8 cellular contexts compared by ENCODE assay signal in the genomic region with DNA sequence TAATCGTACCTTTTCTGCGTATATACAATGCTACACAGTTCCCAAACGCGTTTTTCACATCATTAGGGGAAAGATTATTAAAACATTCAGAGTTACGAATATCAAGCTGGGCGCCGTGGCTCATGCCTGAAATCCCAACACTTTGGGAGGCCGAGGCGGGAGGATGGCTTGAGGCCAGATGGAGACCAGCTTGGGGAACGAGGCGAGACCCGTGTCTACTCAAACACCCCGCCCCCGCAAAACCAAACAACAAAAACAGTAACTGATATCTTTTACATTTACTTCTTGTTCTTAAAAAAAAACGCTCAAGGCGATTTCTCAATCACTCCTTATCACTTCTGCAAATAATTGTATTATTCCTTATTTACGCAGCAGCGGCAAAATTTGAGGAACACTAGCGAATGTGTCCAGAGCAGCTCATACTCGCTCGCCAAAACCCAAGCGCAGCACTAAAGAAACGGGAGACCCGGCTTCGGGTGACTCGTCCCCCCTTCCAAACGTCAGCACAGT. TPM values are rescaled to one million over a fixed set of nuclear protein-coding genes. Genes with fewer than 3 reads are reported as not detected.
DNase-seq lines count a peak whose midpoint lies in the region; TF ChIP-seq lines count a peak whose summit lies in the region.

No MANE protein-coding gene starts in this region.

- H3K4me1 ChIP-seq in BLaER1: peaks cover 34% of the 10 kb centered on the region
- H3K4me1 ChIP-seq in OCI-LY1 (ENCODE audit: insufficient read depth, low read length, severe bottlenecking): peaks cover 30% of the 10 kb centered on the region

- H3K4me3 ChIP-seq in BLaER1 (peak overlapping the region; percentile 89), OCI-LY1 (ENCODE audit: low read depth, low read length, poor library complexity, severe bottlenecking) (peak overlapping the region; percentile 76), epithelial cell of esophagus (ENCODE audit: low read length) (peak overlapping the region; percentile 90), neural cell (ENCODE audit: low read length) (peak overlapping the region; percentile 91)

- H3K4me2 ChIP-seq in BLaER1 (peak overlapping the region; percentile 70), OCI-LY1 (ENCODE audit: low read length) (peak overlapping the region; percentile 94), neural cell (ENCODE audit: low read length) (peak overlapping the region; percentile 52)

- H3K9me2 ChIP-seq in OCI-LY1 (ENCODE audit: low read depth, low read length) (no peaks in the 10 kb centered on the region), neural cell (ENCODE audit: insufficient read depth, low read length) (no peaks in the 10 kb centered on the region)

- peak overlapping the region; percentile 98 for H3K9ac ChIP-seq in BLaER1
- H3K9ac ChIP-seq in OCI-LY1 (ENCODE audit: low read length): peak overlapping the region; percentile 78
- H3K9ac ChIP-seq in neural cell (ENCODE audit: low read length): peak overlapping the region; percentile 96

- H2AFZ ChIP-seq in OCI-LY1 (ENCODE audit: low read length): no peak overlapping the region
- H2AFZ ChIP-seq in neural cell (ENCODE audit: low read depth, low read length): peak overlapping the region; percentile 61

- H4K20me1 ChIP-seq in BLaER1: peaks cover 56% of the 10 kb centered on the region
- no peaks in the 10 kb centered on the region for H4K20me1 ChIP-seq in OCI-LY1 (ENCODE audit: insufficient read depth, low read length)
- H4K20me1 ChIP-seq in neural cell (ENCODE audit: insufficient read depth): no peaks in the 10 kb centered on the region

- no peaks in the 10 kb centered on the region for H3K27me3 ChIP-seq in BLaER1
- no peaks in the 10 kb centered on the region for H3K27me3 ChIP-seq in OCI-LY1 (ENCODE audit: insufficient read depth, low read length)
- no peaks in the 10 kb centered on the region for H3K27me3 ChIP-seq in neural cell (ENCODE audit: insufficient read depth, low read depth, low read length)

- H3K9me3 ChIP-seq in BLaER1 (no peaks in the 10 kb centered on the region), OCI-LY1 (ENCODE audit: low read length) (no peaks in the 10 kb centered on the region), neural cell (ENCODE audit: low read length) (no peaks in the 10 kb centered on the region)

- no peak for TF ChIP-seq RAD21 in neural cell (conservative IDR thresholded peaks at IDR 0.05)

- H3K79me2 ChIP-seq in OCI-LY1 (ENCODE audit: insufficient read depth, low read length): peaks cover 49% of the 10 kb centered on the region
- H3K79me2 ChIP-seq in neural cell (replicated peaks; ENCODE audit: insufficient read depth, low read length): peaks cover 31% of the 10 kb centered on the region

- TF ChIP-seq CTCF in OCI-LY1 (IDR thresholded peaks at IDR 0.05; ENCODE audit: low read length): no peak
- TF ChIP-seq CTCF in epithelial cell of esophagus (IDR thresholded peaks at IDR 0.05; ENCODE audit: insufficient read depth, low read depth, low read length, missing control alignments): no peak
- no peak for TF ChIP-seq CTCF in neural cell (IDR thresholded peaks at IDR 0.05; ENCODE audit: poor library complexity, severe bottlenecking)

- DNase-seq in epithelial cell of esophagus (ENCODE audit: low read depth) (no peak), middle frontal gyrus (ENCODE audit: extremely low spot score, low spot score) (no peak), RPMI8226 (no peak), retina (no peak), NCI-H526 treated with DMSO at 0.1 percent for 48 hours (lab: John Stamatoyannopoulos, UW) (no peak)

- H3F3A ChIP-seq in OCI-LY1 (ENCODE audit: insufficient read depth, low read length) (peaks cover 7% of the 10 kb centered on the region), neural cell (ENCODE audit: insufficient read depth, low read length, poor library complexity, severe bottlenecking) (peaks cover 4% of the 10 kb centered on the region)

- H3K36me3 ChIP-seq in BLaER1 (peaks cover 31% of the 10 kb centered on the region), OCI-LY1 (ENCODE audit: insufficient read depth, low read length) (peaks cover 23% of the 10 kb centered on the region), neural cell (ENCODE audit: insufficient read depth, low read length) (peaks cover 8% of the 10 kb centered on the region)

- TF ChIP-seq EP300 in neural cell (conservative IDR thresholded peaks at IDR 0.05; ENCODE audit: poor library complexity, severe bottlenecking): no peak

- H3K27ac ChIP-seq in BLaER1 (peak overlapping the region; percentile 94; the same call in 1 of the 2 replicates), OCI-LY1 (ENCODE audit: low read depth, low read length, poor library complexity, severe bottlenecking) (no peak overlapping the region), neural cell (ENCODE audit: low read length) (peak overlapping the region; percentile 96)

TF ChIP-seq in neural cell, 6 proteins besides CTCF, POLR2A, EP300 and RAD21:
- no peak for TF ChIP-seq MXI1 (conservative IDR thresholded peaks at IDR 0.05; ENCODE audit: poor library complexity, severe bottlenecking)
- TF ChIP-seq POLR2AphosphoS5 (IDR thresholded peaks at IDR 0.05): no peak
- TF ChIP-seq EZH2 (IDR thresholded peaks at IDR 0.05; ENCODE audit: borderline replicate concordance, insufficient read depth, low read length, poor library complexity, severe bottlenecking): no peak
- TF ChIP-seq SMC3 (conservative IDR thresholded peaks at IDR 0.05; ENCODE audit: poor library complexity): no peak
- no peak for TF ChIP-seq TAF1 (IDR thresholded peaks at IDR 0.05; ENCODE audit: low read depth)
- TF ChIP-seq, protein P1, sequence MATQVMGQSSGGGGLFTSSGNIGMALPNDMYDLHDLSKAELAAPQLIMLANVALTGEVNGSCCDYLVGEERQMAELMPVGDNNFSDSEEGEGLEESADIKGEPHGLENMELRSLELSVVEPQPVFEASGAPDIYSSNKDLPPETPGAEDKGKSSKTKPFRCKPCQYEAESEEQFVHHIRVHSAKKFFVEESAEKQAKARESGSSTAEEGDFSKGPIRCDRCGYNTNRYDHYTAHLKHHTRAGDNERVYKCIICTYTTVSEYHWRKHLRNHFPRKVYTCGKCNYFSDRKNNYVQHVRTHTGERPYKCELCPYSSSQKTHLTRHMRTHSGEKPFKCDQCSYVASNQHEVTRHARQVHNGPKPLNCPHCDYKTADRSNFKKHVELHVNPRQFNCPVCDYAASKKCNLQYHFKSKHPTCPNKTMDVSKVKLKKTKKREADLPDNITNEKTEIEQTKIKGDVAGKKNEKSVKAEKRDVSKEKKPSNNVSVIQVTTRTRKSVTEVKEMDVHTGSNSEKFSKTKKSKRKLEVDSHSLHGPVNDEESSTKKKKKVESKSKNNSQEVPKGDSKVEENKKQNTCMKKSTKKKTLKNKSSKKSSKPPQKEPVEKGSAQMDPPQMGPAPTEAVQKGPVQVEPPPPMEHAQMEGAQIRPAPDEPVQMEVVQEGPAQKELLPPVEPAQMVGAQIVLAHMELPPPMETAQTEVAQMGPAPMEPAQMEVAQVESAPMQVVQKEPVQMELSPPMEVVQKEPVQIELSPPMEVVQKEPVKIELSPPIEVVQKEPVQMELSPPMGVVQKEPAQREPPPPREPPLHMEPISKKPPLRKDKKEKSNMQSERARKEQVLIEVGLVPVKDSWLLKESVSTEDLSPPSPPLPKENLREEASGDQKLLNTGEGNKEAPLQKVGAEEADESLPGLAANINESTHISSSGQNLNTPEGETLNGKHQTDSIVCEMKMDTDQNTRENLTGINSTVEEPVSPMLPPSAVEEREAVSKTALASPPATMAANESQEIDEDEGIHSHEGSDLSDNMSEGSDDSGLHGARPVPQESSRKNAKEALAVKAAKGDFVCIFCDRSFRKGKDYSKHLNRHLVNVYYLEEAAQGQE (IDR thresholded peaks at IDR 0.05; ENCODE audit: borderline replicate concordance): no peak

RNA-seq across cellular contexts. Expression of gene ZBTB11, which starts 1.2 kb away (rescaled TPM):
- polyA plus RNA-seq in neural cell: 22.0 and 23.5 TPM in 2 replicates
- 80.1 and 86.7 TPM in 2 replicates for polyA minus RNA-seq in neural cell

RNA-seq across cellular contexts. Expression of gene RPL24, which starts 10.8 kb away (rescaled TPM):
- 2,626 and 2,767 TPM in 2 replicates for polyA plus RNA-seq in neural cell
- 700 and 763 TPM in 2 replicates for polyA minus RNA-seq in neural cell

RNA-seq across cellular contexts. Expression of gene CEP97, which starts 48.6 kb away (rescaled TPM):
- 45.2 and 52.9 TPM in 2 replicates for polyA plus RNA-seq in neural cell
- 136 and 143 TPM in 2 replicates for polyA minus RNA-seq in neural cell
